8 cellular contexts compared by ENCODE assay signal in the genomic region with DNA sequence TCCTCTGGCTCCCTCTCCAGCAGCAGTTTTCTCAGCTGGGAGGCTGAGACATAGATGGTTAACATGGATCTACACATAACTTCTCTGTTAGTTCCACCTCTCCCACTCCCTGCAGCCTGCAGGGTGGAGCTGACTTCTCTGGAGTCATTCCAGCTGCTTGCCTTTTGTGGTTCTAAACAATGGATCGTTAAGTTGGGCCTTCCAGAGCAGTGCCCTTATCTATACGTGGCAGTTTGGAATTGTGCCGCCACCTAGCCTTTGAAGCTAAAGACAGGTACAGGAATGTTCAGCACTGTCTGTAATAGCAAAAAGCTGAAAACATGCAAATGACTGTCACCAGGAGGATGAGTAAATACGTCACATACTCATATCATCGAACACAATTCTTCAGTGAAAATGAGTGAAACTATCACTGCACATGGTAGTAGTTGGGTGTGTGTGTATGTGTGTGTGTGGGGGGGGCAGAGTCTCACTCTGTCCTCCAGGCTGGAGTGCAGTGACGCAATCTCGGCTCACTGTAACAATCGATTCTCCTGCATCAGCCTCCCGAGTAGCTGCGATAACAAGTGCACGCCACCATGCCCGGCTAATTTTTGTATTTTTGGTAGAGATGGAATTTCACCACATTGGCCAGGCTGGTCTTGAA. TPM values are rescaled to one million over a fixed set of nuclear protein-coding genes. Genes with fewer than 3 reads are reported as not detected.
DNase-seq lines count a peak whose midpoint lies in the region; ATAC-seq and TF ChIP-seq lines count a peak whose summit lies in the region.

No MANE protein-coding gene starts in this region.

- peak overlapping the region; percentile 10 to 63 for H3K9ac ChIP-seq in liver (ENCODE audit: low read depth in 1 of 2, low read length in 2 of 2)

- DNase-seq in BE2C (peak; percentile 16), HT-29 (ENCODE audit: low spot score) (peak; percentile 98), dedifferentiated amniotic fluid mesenchymal stem cell (ENCODE audit: extremely low spot score) (peak; percentile 50), ascending aorta (ENCODE audit: low spot score in 2 of 2) (no peak), gastrocnemius medialis (no peak)
- no peak for DNase-seq in effector CD4-positive, alpha-beta T cell

- H3K9me3 ChIP-seq in BE2C = no peaks in the 10 kb centered on the region
- no peaks in the 10 kb centered on the region for H3K9me3 ChIP-seq in liver (ENCODE audit: control insufficient read depth in 4 of 4, low read length in 3 of 4)
- no peaks in the 10 kb centered on the region for H3K9me3 ChIP-seq in ascending aorta
- no peaks in the 10 kb centered on the region for H3K9me3 ChIP-seq in gastrocnemius medialis

- no peak for TF ChIP-seq POLR2A in gastrocnemius medialis (IDR thresholded peaks at IDR 0.05)

- TF ChIP-seq CTCF in BE2C (IDR thresholded peaks at IDR 0.05; ENCODE audit: low read depth, low read length) (no peak), liver (IDR thresholded peaks at IDR 0.05; ENCODE audit: low read depth, low read length, missing input control) (no peak), ascending aorta (IDR thresholded peaks at IDR 0.05) (no peak), gastrocnemius medialis (IDR thresholded peaks at IDR 0.05 in 4 of 5, conservative IDR thresholded peaks at IDR 0.05 in 1 of 5) (no peak)

- no peaks in the 10 kb centered on the region for H3K36me3 ChIP-seq in BE2C
- no peaks in the 10 kb centered on the region for H3K36me3 ChIP-seq in liver (ENCODE audit: control insufficient read depth in 4 of 4, insufficient read depth in 3 of 4, low read depth in 1 of 4, low read length in 3 of 4)
- no peaks in the 10 kb centered on the region for H3K36me3 ChIP-seq in ascending aorta
- no peaks in the 10 kb centered on the region for H3K36me3 ChIP-seq in gastrocnemius medialis

- ATAC-seq in gastrocnemius medialis (no peak), HG03196 (IDR thresholded peaks at IDR 0.05; ENCODE audit: unreplicated experiment) (no peak)

- H3K27me3 ChIP-seq in BE2C (no peaks in the 10 kb centered on the region), liver (ENCODE audit: control insufficient read depth in 4 of 4, insufficient read depth in 4 of 4, low read length in 3 of 4) (no peaks in the 10 kb centered on the region), ascending aorta (no peaks in the 10 kb centered on the region), gastrocnemius medialis (no peaks in the 10 kb centered on the region)

- H3K4me1 ChIP-seq in BE2C (no peaks in the 10 kb centered on the region), liver (ENCODE audit: control insufficient read depth in 4 of 4, insufficient read depth in 4 of 4, low read length in 3 of 4) (peaks cover 10 to 44% (median 28%) of the 10 kb centered on the region in 4 donors), ascending aorta (peaks cover 0 to 5% of the 10 kb centered on the region in 2 donors), gastrocnemius medialis (no peaks in the 10 kb centered on the region)

- WGBS in liver = 29% methylated on average over 12 of the region's 12 CpGs

- intact Hi-C loops in ascending aorta (cut with DNase I) = no loop called here
- intact Hi-C loops in gastrocnemius medialis (cut with DNase I; ENCODE audit: low total_unique reads) = no loop called here

- TF ChIP-seq RAD21 in liver (IDR thresholded peaks at IDR 0.05) = peak in 1 of 2 donors; percentile 26

- peak overlapping the region; percentile 83 to 84 for H3K27ac ChIP-seq in liver (ENCODE audit: low read depth in 1 of 2, low read length in 2 of 2)
- no peak overlapping the region for H3K27ac ChIP-seq in ascending aorta
- H3K27ac ChIP-seq in gastrocnemius medialis = no peak overlapping the region

- in situ Hi-C loops in gastrocnemius medialis (cut with MboI; ENCODE audit: low sequenced_read_pairs in 4 of 4) = no loop called here

- H3K4me3 ChIP-seq in BE2C (ENCODE audit: low read depth, low read length) (no peak overlapping the region), liver (ENCODE audit: low read depth in 1 of 3, low read length in 3 of 3) (no peak overlapping the region), ascending aorta (no peak overlapping the region), gastrocnemius medialis (no peak overlapping the region)

TF ChIP-seq in liver, 16 proteins besides CTCF, POLR2A, EP300 and RAD21:
- peak; percentile 12 for TF ChIP-seq HNF4G (IDR thresholded peaks at IDR 0.05)
- no peak for TF ChIP-seq EGR1 (IDR thresholded peaks at IDR 0.05; ENCODE audit: low read depth in 2 of 2)
- no peak for TF ChIP-seq YY1 (IDR thresholded peaks at IDR 0.05)
- no peak for TF ChIP-seq JUND (IDR thresholded peaks at IDR 0.05)
- TF ChIP-seq ZBTB33 (IDR thresholded peaks at IDR 0.05) = no peak
- TF ChIP-seq, protein P1, sequence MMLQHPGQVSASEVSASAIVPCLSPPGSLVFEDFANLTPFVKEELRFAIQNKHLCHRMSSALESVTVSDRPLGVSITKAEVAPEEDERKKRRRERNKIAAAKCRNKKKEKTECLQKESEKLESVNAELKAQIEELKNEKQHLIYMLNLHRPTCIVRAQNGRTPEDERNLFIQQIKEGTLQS (IDR thresholded peaks at IDR 0.05) = peak; percentile 63
- TF ChIP-seq RXRA (IDR thresholded peaks at IDR 0.05) = peak; percentile 33 to 52
- TF ChIP-seq FOXA2 (IDR thresholded peaks at IDR 0.05) = no peak
- TF ChIP-seq SP1 (IDR thresholded peaks at IDR 0.05) = peak; percentile 4
- no peak for TF ChIP-seq FOXA1 (IDR thresholded peaks at IDR 0.05)
- no peak for TF ChIP-seq GABPA (IDR thresholded peaks at IDR 0.05 in 1 of 2, conservative IDR thresholded peaks at IDR 0.05 in 1 of 2)
- no peak for TF ChIP-seq REST (IDR thresholded peaks at IDR 0.05)
- no peak for TF ChIP-seq NR2F2 (IDR thresholded peaks at IDR 0.05)
- no peak for TF ChIP-seq MAX (IDR thresholded peaks at IDR 0.05)
- peak; percentile 32 to 63 for TF ChIP-seq HNF4A (conservative IDR thresholded peaks at IDR 0.05)
- TF ChIP-seq TAF1 (conservative IDR thresholded peaks at IDR 0.05) = no peak

RNA-seq across cellular contexts. Expression of gene SH2D6, which starts 50.3 kb away (rescaled TPM):
- polyA plus RNA-seq in BE2C (2012; ENCODE audit: insufficient read depth, insufficient read length, low read depth) = 2.0 TPM
- total RNA-seq in HT-29 (2014; rRNA removed; shearing (Covaris generic)) = 0.08 and 0.21 TPM in 2 replicates
- total RNA-seq in liver (under 1 TPM in 1 of 2 donors, not detected in 1; 0.92 TPM), ascending aorta (not detected), gastrocnemius medialis (1 to 10 TPM in 1 of 4 donors, not detected in 3; 3.5 TPM)
- polyA plus RNA-seq in liver = under 1 TPM; 0.28 to 0.39 TPM

RNA-seq across cellular contexts. Expression of gene CAPG, which starts 58.7 kb away (rescaled TPM):
- not detected for polyA plus RNA-seq in BE2C (2012; ENCODE audit: insufficient read depth, insufficient read length, low read depth)
- 460 and 472 TPM in 2 replicates for total RNA-seq in HT-29 (2014; rRNA removed; shearing (Covaris generic))
- 10 to 100 TPM in 1 of 2 donors, 1 to 10 TPM in 1; 4.1 to 19.3 TPM for total RNA-seq in liver
- polyA plus RNA-seq in liver = 1 to 10 TPM; 2.7 to 6.3 TPM
- 179 TPM for total RNA-seq in ascending aorta
- 10 to 100 TPM; 15.9 to 35.6 (median 23.1) TPM for total RNA-seq in gastrocnemius medialis

Comparison
In these comparisons a context has a peak if more than half of its experiments do, and no peak if none do; other contexts are left out.
1. DNase-seq: peak in BE2C (single experiment), HT-29 (single experiment) and dedifferentiated amniotic fluid mesenchymal stem cell (single experiment); none in ascending aorta (0 of 2), effector CD4-positive, alpha-beta T cell (single experiment) and gastrocnemius medialis (0 of 2).
2. H3K27ac ChIP-seq: peak in liver (2 of 2); none in ascending aorta (0 of 2) and gastrocnemius medialis (0 of 4).